In the genomic region with DNA sequence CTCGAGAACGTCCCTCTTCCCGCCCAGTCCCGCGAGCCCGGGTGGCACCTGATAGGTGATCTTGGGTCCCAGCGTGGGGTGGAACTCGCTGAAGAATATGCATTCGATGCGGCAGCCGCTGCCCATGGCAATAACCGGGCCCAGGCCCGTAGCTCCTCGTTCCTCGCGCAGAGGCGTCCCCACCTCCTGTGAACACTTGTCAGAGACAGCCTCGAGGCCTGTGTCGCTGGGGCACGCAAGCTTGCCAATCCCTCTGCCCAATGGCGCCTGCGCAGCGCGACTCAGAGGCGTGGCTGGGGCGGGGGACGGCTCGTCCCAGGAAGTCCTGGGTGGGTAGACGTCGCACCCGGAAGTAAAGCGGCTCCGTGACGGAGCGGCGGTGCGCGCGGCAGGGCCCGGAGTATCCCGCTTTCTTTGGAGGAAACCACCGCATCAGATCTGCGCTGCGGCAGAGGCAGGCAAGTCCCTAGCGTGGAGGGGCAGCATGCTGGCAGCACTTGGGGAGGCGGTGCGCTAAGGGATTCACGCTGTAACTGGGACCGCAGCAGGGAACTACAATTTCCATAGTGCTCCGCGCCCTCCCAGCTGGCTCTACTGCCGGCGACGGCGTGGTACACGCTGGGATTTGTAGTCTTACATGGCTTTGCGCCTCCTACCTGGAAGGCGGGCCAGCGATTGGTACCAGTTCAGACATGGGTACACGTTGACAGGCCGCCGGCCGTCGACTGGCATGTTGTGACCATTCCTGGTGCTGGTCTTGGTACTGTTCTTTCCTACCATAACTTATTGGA, we compare ENCODE assay signal across 8 cellular contexts. TPM values are rescaled to one million over a fixed set of nuclear protein-coding genes. Genes with fewer than 3 reads are reported as not detected.
DNase-seq lines count a peak whose midpoint lies in the region; ATAC-seq and TF ChIP-seq lines count a peak whose summit lies in the region.

A gene with protein sequence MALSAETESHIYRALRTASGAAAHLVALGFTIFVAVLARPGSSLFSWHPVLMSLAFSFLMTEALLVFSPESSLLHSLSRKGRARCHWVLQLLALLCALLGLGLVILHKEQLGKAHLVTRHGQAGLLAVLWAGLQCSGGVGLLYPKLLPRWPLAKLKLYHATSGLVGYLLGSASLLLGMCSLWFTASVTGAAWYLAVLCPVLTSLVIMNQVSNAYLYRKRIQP (plus strand): TSS at position 336 of the 791 bp plus-strand sequence. CDS start 572 bp downstream, outside the sequence.
Gene NPRL2 (minus strand): TSS at position 249 of the 791 bp plus-strand sequence. CDS start 123 bp downstream, at position 126.

- 2% methylated on average over 58 of the region's 64 CpGs for WGBS in smooth muscle cell (ENCODE audit: low lambda C conversion rate)

- peaks cover 8% of the 10 kb centered on the region for H3F3A ChIP-seq in smooth muscle cell (ENCODE audit: low read depth)

- no peaks in the 10 kb centered on the region for H3K9me3 ChIP-seq in smooth muscle cell (replicated peaks; ENCODE audit: low read depth)

- POLR2A ChIA-PET in activated B cell treated with CpG ODN at 0.5 μM for 24 hours (lab: Charles Lee), result interaction anchor here (0.5 to 6.9 kb wide), 18 partner anchors 9 to 1257 kb away, joined by 3 to 195 read pairs (median 8); partner anchors contain the start of genes C3orf18, HEMK1, HYAL3 and IFRD2

- peaks cover 10% of the 10 kb centered on the region for H4K20me1 ChIP-seq in smooth muscle cell (ENCODE audit: low read depth)

- TF ChIP-seq CTCF in activated B cell treated with CpG ODN at 0.5 μM for 24 hours (IDR thresholded peaks at IDR 0.05) (no peak), cardiac fibroblast (IDR thresholded peaks at IDR 0.05; ENCODE audit: low read depth, low read length) (no peak), smooth muscle cell (IDR thresholded peaks at IDR 0.05; ENCODE audit: borderline replicate concordance, insufficient read depth, poor library complexity, severe bottlenecking) (no peak)

- no peaks in the 10 kb centered on the region for H3K36me3 ChIP-seq in smooth muscle cell (ENCODE audit: low read depth)

- peak within 1 kb of the TSS; percentile 64 for H3K27ac ChIP-seq in smooth muscle cell (ENCODE audit: low read depth)

- no peaks in the 10 kb centered on the region for H3K27me3 Mint-ChIP-seq in activated B cell treated with CpG ODN at 0.5 μM for 24 hours

- peaks cover 46% of the 10 kb centered on the region for H3K36me3 Mint-ChIP-seq in activated B cell treated with CpG ODN at 0.5 μM for 24 hours (ENCODE audit: low read depth)

- H3K4me3 Mint-ChIP-seq in activated B cell treated with CpG ODN at 0.5 μM for 24 hours, result peak within 1 kb of the TSS; percentile 97

- H3K4me1 ChIP-seq in smooth muscle cell (ENCODE audit: low read depth), result peaks cover 15% of the 10 kb centered on the region

- peaks cover 26% of the 10 kb centered on the region for H3K79me2 ChIP-seq in smooth muscle cell (ENCODE audit: low read depth)

- peak within 1 kb of the TSS; percentile 70 for H3K9ac ChIP-seq in smooth muscle cell (ENCODE audit: low read depth)

- H3K4me2 ChIP-seq in smooth muscle cell, result peak within 1 kb of the TSS; percentile 94

- peak within 1 kb of the TSS; percentile 80 to 98 for H3K4me3 ChIP-seq in cardiac fibroblast (replicated peaks in 1 of 2; ENCODE audit: low read depth in 2 of 2, low read length in 2 of 2)
- H3K4me3 ChIP-seq in smooth muscle cell, result peak within 1 kb of the TSS; percentile 81

- in situ Hi-C loops in GM18951 (cut with MboI; ENCODE audit: low sequenced_read_pairs, unreplicated experiment), result no loop called here

- CTCF ChIA-PET in activated B cell treated with CpG ODN at 0.5 μM for 24 hours (lab: Charles Lee), result interaction anchor here (0.7 to 5.5 kb wide), 4 partner anchors 10 to 222 kb away, joined by 3 to 64 read pairs (median 4); partner anchors contain the start of gene RASSF1

- DNase-seq in AG08396 (ENCODE audit: low spot score) (peak; percentile 95), NCI-H345 (lab: John Stamatoyannopoulos, UW) (peak; percentile 92), activated B cell treated with CpG ODN at 0.5 μM for 24 hours (peak; percentile 99), cardiac fibroblast (ENCODE audit: low read depth in 2 of 2) (peak; percentile 92 to 93), iPS-NIHi7 (ENCODE audit: extremely low spot score) (peak; percentile 93), smooth muscle cell (lab: John Stamatoyannopoulos, UW; ENCODE audit: unreplicated experiment) (peak; percentile 89)

- intact Hi-C loops in activated B cell treated with CpG ODN at 0.5 μM for 24 hours (cut with micrococcal nuclease), result loop anchor here (1.0 to 10.0 kb wide), 10 partner anchors 9 to 1704 kb away; partner anchors contain the start of genes CISH, DUSP7, HEMK1 and HYAL3

- peak within 1 kb of the TSS; percentile 99 for H3K27ac Mint-ChIP-seq in activated B cell treated with CpG ODN at 0.5 μM for 24 hours

- no peaks in the 10 kb centered on the region for H3K9me3 Mint-ChIP-seq in activated B cell treated with CpG ODN at 0.5 μM for 24 hours

- peak; percentile 96 for TF ChIP-seq POLR2A in GM18951 (IDR thresholded peaks at IDR 0.05; ENCODE audit: extremely low read depth, insufficient read depth, insufficient read length)

- no peaks in the 10 kb centered on the region for H3K27me3 ChIP-seq in smooth muscle cell (ENCODE audit: low read depth)

- ATAC-seq in HG03175 (IDR thresholded peaks at IDR 0.05; ENCODE audit: unreplicated experiment), result peak; percentile 85
- ATAC-seq in activated B cell treated with CpG ODN at 0.5 μM for 24 hours (ENCODE audit: low read depth), result peak; percentile 89

- peak within 1 kb of the TSS; percentile 71 for H2AFZ ChIP-seq in smooth muscle cell (ENCODE audit: low read depth)

- peaks cover 60% of the 10 kb centered on the region for H3K4me1 Mint-ChIP-seq in activated B cell treated with CpG ODN at 0.5 μM for 24 hours

RNA-seq across cellular contexts. Expression of the first gene that starts in this region (rescaled TPM):
- total RNA-seq in activated B cell treated with CpG ODN at 0.5 μM for 24 hours (22.9 and 26.0 TPM in 2 replicates), smooth muscle cell (15.1 and 21.6 TPM in 2 replicates)
- 22.6 and 30.7 TPM in 2 replicates for polyA plus RNA-seq in smooth muscle cell

RNA-seq across cellular contexts. Expression of gene NPRL2, which starts in this region (rescaled TPM):
- 23.6 and 26.4 TPM in 2 replicates for total RNA-seq in activated B cell treated with CpG ODN at 0.5 μM for 24 hours
- total RNA-seq in smooth muscle cell, result 18.0 and 25.1 TPM in 2 replicates
- 29.3 and 39.7 TPM in 2 replicates for polyA plus RNA-seq in smooth muscle cell

Comparison
In these comparisons a context has a peak if more than half of its experiments do, and no peak if none do; other contexts are left out.
1. Peak in every context shown above with its lines: DNase-seq, ATAC-seq, H3K4me3 ChIP-seq and H3K27ac ChIP-seq.